In genomic region chr3:50625131-50625878, GRCh38 we compare ENCODE assay signal across 12 cellular contexts. TPM values are rescaled to one million over a fixed set of nuclear protein-coding genes. Genes with fewer than 3 reads are reported as not detected.
A peak's percentile ranks its signal among the peaks of the same experiment; 100 is the strongest.
DNase-seq lines count a peak whose midpoint lies in the region; ATAC-seq and TF ChIP-seq lines count a peak whose summit lies in the region.
"Had no signal": no experiment of that assay in that cellular context is flagged by ENCODE, and none has a peak within 500 bp of the region (broad histone marks: within the 10 kb centered on the region; RNA-seq: fewer than 3 reads in every experiment).

No MANE protein-coding gene starts in this region.

- intact Hi-C loops in CD8-positive, alpha-beta T cell (cut with DNase I, micrococcal nuclease) = no loop called here
- intact Hi-C loops in posterior cingulate gyrus (cut with DNase I) = no loop called here

- POLR2A ChIA-PET in CD8-positive, alpha-beta T cell (lab: Charles Lee) = no interaction called here
- POLR2A ChIA-PET in activated naive CD8-positive, alpha-beta T cell treated with anti-CD3 and anti-CD28 coated beads, Interleukin-2, amount 10 ng/mL, durations not matched to agents 7 days and 5 days (lab: Charles Lee) = interaction anchor here (1.0 to 20.6 kb wide), 5 partner anchors 8 to 56 kb away, joined by 3 to 896 read pairs (median 7); partner anchors contain the start of genes CISH, HEMK1 and MAPKAPK3
- POLR2A ChIA-PET in naive thymus-derived CD8-positive, alpha-beta T cell (lab: Charles Lee) = interaction anchor here (0.6 to 1.1 kb wide), 2 partner anchors 10 to 20 kb away, joined by 3 to 5 read pairs; no protein-coding TSS in a partner anchor

- no peak for DNase-seq in CD8-positive, alpha-beta T cell
- no peak for DNase-seq in activated naive CD8-positive, alpha-beta T cell treated with anti-CD3 and anti-CD28 coated beads, Interleukin-2, amount 10 ng/mL, durations not matched to agents 7 days and 5 days
- no peak for DNase-seq in naive thymus-derived CD8-positive, alpha-beta T cell
- no peak for DNase-seq in mesenteric fat pad (ENCODE audit: low spot score)
- no peak for DNase-seq in posterior cingulate gyrus
- DNase-seq in G401 (ENCODE audit: low spot score) = no peak
- DNase-seq: NCI-H2107; ovary; stimulated activated CD4-positive, alpha-beta T cell treated with anti-CD3 and anti-CD28 coated beads, Interleukin-4, amount 100 ng/mL, for 4 hours; substantia nigra had no signal

- H3K4me3 ChIP-seq in CD8-positive, alpha-beta T cell (ENCODE audit: low read depth, low read length) = no peak overlapping the region
- no peak overlapping the region for H3K4me3 ChIP-seq in HUES48 (ENCODE audit: low read depth, low read length)
- H3K4me3 ChIP-seq: ovary had no signal

- H3K4me3 Mint-ChIP-seq in CD8-positive, alpha-beta T cell = no peak overlapping the region
- H3K4me3 Mint-ChIP-seq in activated naive CD8-positive, alpha-beta T cell treated with anti-CD3 and anti-CD28 coated beads, Interleukin-2, amount 10 ng/mL, durations not matched to agents 7 days and 5 days = peak overlapping the region; percentile 7
- H3K4me3 Mint-ChIP-seq in naive thymus-derived CD8-positive, alpha-beta T cell = peak overlapping the region in 8 of 10 donors; percentile 10 to 74 (median 46)

- H3K36me3 Mint-ChIP-seq in CD8-positive, alpha-beta T cell = peaks cover 29% of the 10 kb centered on the region
- H3K36me3 Mint-ChIP-seq in activated naive CD8-positive, alpha-beta T cell treated with anti-CD3 and anti-CD28 coated beads, Interleukin-2, amount 10 ng/mL, durations not matched to agents 7 days and 5 days = peaks cover 39% of the 10 kb centered on the region
- H3K36me3 Mint-ChIP-seq in naive thymus-derived CD8-positive, alpha-beta T cell = peaks cover 0 to 25% (median 0%) of the 10 kb centered on the region in 3 donors

- no peaks in the 10 kb centered on the region for H3K9me3 Mint-ChIP-seq in CD8-positive, alpha-beta T cell
- no peaks in the 10 kb centered on the region for H3K9me3 Mint-ChIP-seq in activated naive CD8-positive, alpha-beta T cell treated with anti-CD3 and anti-CD28 coated beads, Interleukin-2, amount 10 ng/mL, durations not matched to agents 7 days and 5 days
- no peaks in the 10 kb centered on the region for H3K9me3 Mint-ChIP-seq in naive thymus-derived CD8-positive, alpha-beta T cell

- in situ Hi-C loops in G401 (cut with HindIII; ENCODE audit: low sequenced_read_pairs) = no loop called here

- peaks cover 85% of the 10 kb centered on the region for H3K4me1 Mint-ChIP-seq in CD8-positive, alpha-beta T cell (ENCODE audit: low read depth)
- H3K4me1 Mint-ChIP-seq in activated naive CD8-positive, alpha-beta T cell treated with anti-CD3 and anti-CD28 coated beads, Interleukin-2, amount 10 ng/mL, durations not matched to agents 7 days and 5 days = peaks cover 74% of the 10 kb centered on the region
- peaks cover 46 to 95% (median 90%) of the 10 kb centered on the region in 4 donors for H3K4me1 Mint-ChIP-seq in naive thymus-derived CD8-positive, alpha-beta T cell

- TF ChIP-seq CTCF in CD8-positive, alpha-beta T cell (IDR thresholded peaks at IDR 0.05) = no peak

- H3K27me3 ChIP-seq in CD8-positive, alpha-beta T cell (ENCODE audit: insufficient read depth, low read length) = no peaks in the 10 kb centered on the region
- no peaks in the 10 kb centered on the region for H3K27me3 ChIP-seq in HUES48 (ENCODE audit: control insufficient read depth, insufficient read depth, low read length)
- H3K27me3 ChIP-seq: ovary had no signal

- CTCF ChIA-PET in CD8-positive, alpha-beta T cell (lab: Charles Lee) = interaction anchor here (1.5 to 11.8 kb wide), 2 partner anchors 8 to 28 kb away, joined by 7 to 132 read pairs; partner anchors contain the start of gene MAPKAPK3

- no peaks in the 10 kb centered on the region for H3K9me3 ChIP-seq in CD8-positive, alpha-beta T cell (ENCODE audit: low read length)
- H3K9me3 ChIP-seq in HUES48 (ENCODE audit: control insufficient read depth, insufficient read depth, low read length) = no peaks in the 10 kb centered on the region
- H3K9me3 ChIP-seq: ovary had no signal

- H3K27ac Mint-ChIP-seq in CD8-positive, alpha-beta T cell = peak overlapping the region; percentile 41
- peak overlapping the region; percentile 74 for H3K27ac Mint-ChIP-seq in activated naive CD8-positive, alpha-beta T cell treated with anti-CD3 and anti-CD28 coated beads, Interleukin-2, amount 10 ng/mL, durations not matched to agents 7 days and 5 days
- H3K27ac Mint-ChIP-seq in naive thymus-derived CD8-positive, alpha-beta T cell = peak overlapping the region in 9 of 10 donors; percentile 12 to 94 (median 90)

- no peak overlapping the region for H3K27ac ChIP-seq in CD8-positive, alpha-beta T cell (ENCODE audit: low read depth, low read length)
- H3K27ac ChIP-seq in HUES48 (ENCODE audit: low read depth, low read length) = peak overlapping the region; percentile 73
- H3K27ac ChIP-seq: ovary had no signal

- H3K36me3 ChIP-seq in CD8-positive, alpha-beta T cell (ENCODE audit: insufficient read depth, low read length) = no peaks in the 10 kb centered on the region
- H3K36me3 ChIP-seq in HUES48 (ENCODE audit: control insufficient read depth, insufficient read depth, low read length) = no peaks in the 10 kb centered on the region
- H3K36me3 ChIP-seq: ovary had no signal

- ATAC-seq in CD8-positive, alpha-beta T cell = no peak
- ATAC-seq in activated naive CD8-positive, alpha-beta T cell treated with anti-CD3 and anti-CD28 coated beads, Interleukin-2, amount 10 ng/mL, durations not matched to agents 7 days and 5 days (ENCODE audit: low read depth) = no peak
- ATAC-seq in naive thymus-derived CD8-positive, alpha-beta T cell = no peak
- no peak for ATAC-seq in GM18909 (IDR thresholded peaks at IDR 0.05; ENCODE audit: poor library complexity, unreplicated experiment)

- no peak overlapping the region for H3K9ac ChIP-seq in HUES48 (ENCODE audit: low read depth, low read length)

- H3K27me3 Mint-ChIP-seq in CD8-positive, alpha-beta T cell (ENCODE audit: low read depth) = no peaks in the 10 kb centered on the region
- no peaks in the 10 kb centered on the region for H3K27me3 Mint-ChIP-seq in activated naive CD8-positive, alpha-beta T cell treated with anti-CD3 and anti-CD28 coated beads, Interleukin-2, amount 10 ng/mL, durations not matched to agents 7 days and 5 days
- H3K27me3 Mint-ChIP-seq in naive thymus-derived CD8-positive, alpha-beta T cell = no peaks in the 10 kb centered on the region

- H3K4me1 ChIP-seq in CD8-positive, alpha-beta T cell (ENCODE audit: insufficient read depth, low read length) = peaks cover 78% of the 10 kb centered on the region
- peaks cover 18% of the 10 kb centered on the region for H3K4me1 ChIP-seq in HUES48 (ENCODE audit: control insufficient read depth, insufficient read depth, low read length)

RNA-seq across cellular contexts. Expression of gene MAPKAPK3, which starts 8.4 kb away (rescaled TPM):
- total RNA-seq in CD8-positive, alpha-beta T cell = 10 to 100 TPM; 18.3 to 18.5 TPM
- total RNA-seq in activated naive CD8-positive, alpha-beta T cell treated with anti-CD3 and anti-CD28 coated beads, Interleukin-2, amount 10 ng/mL, durations not matched to agents 7 days and 5 days = 100 to 1,000 TPM; 176 to 195 TPM
- 10 to 100 TPM; 27.5 TPM for total RNA-seq in naive thymus-derived CD8-positive, alpha-beta T cell
- polyA plus RNA-seq in naive thymus-derived CD8-positive, alpha-beta T cell = 10 to 100 TPM; 42.4 to 48.2 (median 48.1) TPM
- total RNA-seq in mesenteric fat pad = 44.7 TPM
- total RNA-seq in G401 (2014; rRNA removed; shearing (Covaris generic)) = 99.1 and 108 TPM in 2 replicates

RNA-seq across cellular contexts. Expression of gene CISH, which starts 13.7 kb away (rescaled TPM):
- 1 to 10 TPM; 4.7 to 5.6 TPM for total RNA-seq in CD8-positive, alpha-beta T cell
- total RNA-seq in activated naive CD8-positive, alpha-beta T cell treated with anti-CD3 and anti-CD28 coated beads, Interleukin-2, amount 10 ng/mL, durations not matched to agents 7 days and 5 days = 100 to 1,000 TPM; 365 to 400 TPM
- total RNA-seq in naive thymus-derived CD8-positive, alpha-beta T cell = 1 to 10 TPM; 8.1 to 8.8 TPM
- 100 to 1,000 TPM in 2 of 3 donors, 10 to 100 TPM in 1; 16.3 to 135 (median 100) TPM for polyA plus RNA-seq in naive thymus-derived CD8-positive, alpha-beta T cell
- total RNA-seq in mesenteric fat pad = 56.2 TPM
- 1.7 and 2.2 TPM in 2 replicates for total RNA-seq in G401 (2014; rRNA removed; shearing (Covaris generic))

RNA-seq across cellular contexts. Expression of gene DOCK3, which starts 49.4 kb away (rescaled TPM):
- total RNA-seq in CD8-positive, alpha-beta T cell = 1 to 10 TPM; 2.8 to 3.0 TPM
- 1 to 10 TPM; 3.3 to 3.4 TPM for total RNA-seq in activated naive CD8-positive, alpha-beta T cell treated with anti-CD3 and anti-CD28 coated beads, Interleukin-2, amount 10 ng/mL, durations not matched to agents 7 days and 5 days
- total RNA-seq in naive thymus-derived CD8-positive, alpha-beta T cell = 1 to 10 TPM; 1.5 to 1.9 TPM
- under 1 TPM; 0.14 to 0.63 (median 0.22) TPM for polyA plus RNA-seq in naive thymus-derived CD8-positive, alpha-beta T cell
- total RNA-seq in mesenteric fat pad = 0.51 TPM
- total RNA-seq in G401 (2014; rRNA removed; shearing (Covaris generic)) = 0.80 and 1.7 TPM in 2 replicates

RNA-seq across cellular contexts. Expression of gene HEMK1, which starts 56.0 kb away (rescaled TPM):
- 10 to 100 TPM; 11.1 to 12.5 TPM for total RNA-seq in CD8-positive, alpha-beta T cell
- total RNA-seq in activated naive CD8-positive, alpha-beta T cell treated with anti-CD3 and anti-CD28 coated beads, Interleukin-2, amount 10 ng/mL, durations not matched to agents 7 days and 5 days = 100 to 1,000 TPM in 1 of 2 experiments, 10 to 100 TPM in 1; 97.4 to 102 TPM
- 10 to 100 TPM; 65.1 to 67.1 TPM for total RNA-seq in naive thymus-derived CD8-positive, alpha-beta T cell
- polyA plus RNA-seq in naive thymus-derived CD8-positive, alpha-beta T cell = 10 to 100 TPM; 20.2 to 43.1 (median 30.3) TPM
- 15.5 TPM for total RNA-seq in mesenteric fat pad
- total RNA-seq in G401 (2014; rRNA removed; shearing (Covaris generic)) = 3.4 and 9.5 TPM in 2 replicates

RNA-seq across cellular contexts. Expression of gene C3orf18, which starts 57.8 kb away (rescaled TPM):
- total RNA-seq in CD8-positive, alpha-beta T cell = 1 to 10 TPM; 5.4 to 5.5 TPM
- total RNA-seq in activated naive CD8-positive, alpha-beta T cell treated with anti-CD3 and anti-CD28 coated beads, Interleukin-2, amount 10 ng/mL, durations not matched to agents 7 days and 5 days = 10 to 100 TPM; 53.2 to 58.4 TPM
- total RNA-seq in naive thymus-derived CD8-positive, alpha-beta T cell = 10 to 100 TPM; 17.7 to 18.4 TPM
- polyA plus RNA-seq in naive thymus-derived CD8-positive, alpha-beta T cell = 10 to 100 TPM; 14.1 to 17.3 (median 14.2) TPM
- total RNA-seq in mesenteric fat pad = 8.9 TPM
- 10.8 and 15.4 TPM in 2 replicates for total RNA-seq in G401 (2014; rRNA removed; shearing (Covaris generic))
